ENCODE assay signal across 8 cellular contexts in genomic region chr10:72784551-72785421, GRCh38.
A peak's percentile ranks its signal among the peaks of the same experiment; 100 is the strongest.
DNase-seq lines count a peak whose midpoint lies in the region; ATAC-seq, FAIRE-seq and TF ChIP-seq lines count a peak whose summit lies in the region.

No MANE protein-coding gene starts in this region.

- no peaks in the 10 kb centered on the region for H3K27me3 ChIP-seq in gastroesophageal sphincter
- H3K27me3 ChIP-seq in pancreas = no peaks in the 10 kb centered on the region
- H3K27me3 ChIP-seq in Karpas-422 (ENCODE audit: low read length) = no peaks in the 10 kb centered on the region

- intact Hi-C loops in pancreas (cut with DNase I) = no loop called here

- no peak overlapping the region for H3K4me2 ChIP-seq in Karpas-422 (ENCODE audit: low read depth, low read length, poor library complexity, severe bottlenecking)

- no peak overlapping the region for H2AFZ ChIP-seq in Karpas-422 (ENCODE audit: low read length)

- H3K4me1 ChIP-seq in gastroesophageal sphincter (peaks cover 12 to 45% (median 18%) of the 10 kb centered on the region in 3 donors), pancreas (peaks cover 0 to 8% (median 0%) of the 10 kb centered on the region in 3 donors), Karpas-422 (ENCODE audit: low read length) (0 out of 2 replicates have a peak, but pooled peaks cover 3% of the 10 kb centered on the region)

- H3K4me3 ChIP-seq in SK-N-MC (peak overlapping the region; percentile 61), gastroesophageal sphincter (no peak overlapping the region), pancreas (no peak overlapping the region), Karpas-422 (ENCODE audit: low read length) (no peak overlapping the region)

- WGBS in gastroesophageal sphincter (ENCODE audit: low coverage in 1 of 2), 2 donors = 24 to 26% methylated on average over 6 to 7 of the region's 7 CpGs
- whole genome bisulfite sequencing in pancreas, 2 donors = 68 to 73% methylated on average over 7 of the region's 7 CpGs

- H3K9me3 ChIP-seq in SK-N-MC (ENCODE audit: low read depth, low read length) (no peaks in the 10 kb centered on the region), gastroesophageal sphincter (no peaks in the 10 kb centered on the region), pancreas (no peaks in the 10 kb centered on the region), Karpas-422 (ENCODE audit: low read length) (no peaks in the 10 kb centered on the region)

- TF ChIP-seq CTCF in gastroesophageal sphincter (IDR thresholded peaks at IDR 0.05) (no peak), pancreas (IDR thresholded peaks at IDR 0.05) (no peak)

- H3K9ac ChIP-seq in SK-N-MC (ENCODE audit: insufficient read length) (peak overlapping the region; percentile 32), Karpas-422 (ENCODE audit: low read length) (no peak overlapping the region)

- TF ChIP-seq EP300 in gastroesophageal sphincter (IDR thresholded peaks at IDR 0.05) = no peak

- H3K9me2 ChIP-seq in Karpas-422 (replicated peaks; ENCODE audit: insufficient read depth, low read length) = no peaks in the 10 kb centered on the region

- ATAC-seq in gastroesophageal sphincter (peak; percentile 48), pancreas (peak in 3 of 4 donors; percentile 72 to 91 (median 74)), GM18909 (IDR thresholded peaks at IDR 0.05; ENCODE audit: poor library complexity, unreplicated experiment) (no peak)

- TF ChIP-seq POLR2A in gastroesophageal sphincter (IDR thresholded peaks at IDR 0.05) = no peak

- H4K20me1 ChIP-seq in Karpas-422 (ENCODE audit: insufficient read depth, low read depth, low read length) = no peaks in the 10 kb centered on the region; the same call in 1 of the 2 replicates

- H3K27ac ChIP-seq in SK-N-MC = peak overlapping the region; percentile 46; the same call in 1 of the 2 replicates
- peak overlapping the region in 2 of 4 donors; percentile 7 to 11 for H3K27ac ChIP-seq in gastroesophageal sphincter
- no peak overlapping the region for H3K27ac ChIP-seq in pancreas
- H3K27ac ChIP-seq in Karpas-422 (ENCODE audit: low read length) = no peak overlapping the region

- no peak for FAIRE-seq in pancreas (lab: Jason Lieb, UNC)

- DNase-seq in EH (ENCODE audit: low read depth) = peak; percentile 94
- DNase-seq in SK-N-MC (ENCODE audit: low read depth, low spot score) = no peak
- DNase-seq in pancreas = peak in 2 of 6 donors; percentile 4 to 52
- DNase-seq in Karpas-422 = no peak
- DNase-seq in NCI-H1694 treated with DMSO at 0.1 percent for 48 hours (lab: John Stamatoyannopoulos, UW) = no peak
- no peak for DNase-seq in UCSD-AML1 (lab: John Stamatoyannopoulos, UW; ENCODE audit: unreplicated experiment)

- no peaks in the 10 kb centered on the region for H3K36me3 ChIP-seq in SK-N-MC (ENCODE audit: insufficient read depth, low read length)
- H3K36me3 ChIP-seq in gastroesophageal sphincter = no peaks in the 10 kb centered on the region
- H3K36me3 ChIP-seq in pancreas = no peaks in the 10 kb centered on the region
- no peaks in the 10 kb centered on the region for H3K36me3 ChIP-seq in Karpas-422 (ENCODE audit: insufficient read depth, low read length)

- peaks cover 38% of the 10 kb centered on the region for H3K79me2 ChIP-seq in Karpas-422 (ENCODE audit: low read length)
